17 cellular contexts compared by ENCODE assay signal in genomic region chr6:549901-550300, GRCh38.
A peak's percentile ranks its signal among the peaks of the same experiment; 100 is the strongest.
DNase-seq lines count a peak whose midpoint lies in the region; ATAC-seq and TF ChIP-seq lines count a peak whose summit lies in the region.
"Had no signal": no experiment of that assay in that cellular context is flagged by ENCODE, and none has a peak within 500 bp of the region (broad histone marks: within the 10 kb centered on the region; RNA-seq: fewer than 3 reads in every experiment).

No MANE protein-coding gene starts in this region.

- no peak for ATAC-seq in T-helper 17 cell

- peak overlapping the region; percentile 4 for H3K27ac Mint-ChIP-seq in T-helper 17 cell
- peak overlapping the region; percentile 29 for H3K27ac Mint-ChIP-seq in activated T-helper 1 cell treated with anti-CD3 and anti-CD28 coated beads, Interleukin-12 subunit alpha, Interleukin-12 subunit beta, Interleukin-2, Interleukin-4 antibody, amounts not matched to agents 30 ng/mL and 10 ng/mL and 1 ng/mL, durations not matched to agents 14 hours and 24 hours and 36 hours
- H3K27ac Mint-ChIP-seq: IgD-negative memory B cell had no signal

- peaks cover 5% of the 10 kb centered on the region for H3K36me3 Mint-ChIP-seq in T-helper 17 cell (ENCODE audit: low read depth)
- H3K36me3 Mint-ChIP-seq in activated T-helper 1 cell treated with anti-CD3 and anti-CD28 coated beads, Interleukin-12 subunit alpha, Interleukin-12 subunit beta, Interleukin-2, Interleukin-4 antibody, amounts not matched to agents 30 ng/mL and 10 ng/mL and 1 ng/mL, durations not matched to agents 14 hours and 24 hours and 36 hours (ENCODE audit: low read depth): peaks cover 42% of the 10 kb centered on the region

- H3K9me3 ChIP-seq in T-helper 17 cell (ENCODE audit: control insufficient read depth, low read length, poor library complexity, severe bottlenecking): no peaks in the 10 kb centered on the region
- H3K9me3 ChIP-seq: BE2C, Peyer's patch had no signal

- no peaks in the 10 kb centered on the region for H3K9me3 Mint-ChIP-seq in activated T-helper 1 cell treated with anti-CD3 and anti-CD28 coated beads, Interleukin-12 subunit alpha, Interleukin-12 subunit beta, Interleukin-2, Interleukin-4 antibody, amounts not matched to agents 30 ng/mL and 10 ng/mL and 1 ng/mL, durations not matched to agents 14 hours and 24 hours and 36 hours
- H3K9me3 Mint-ChIP-seq: CD4-positive, alpha-beta memory T cell; IgD-negative memory B cell had no signal

- no peak overlapping the region for H3K4me3 Mint-ChIP-seq in T-helper 17 cell
- no peak overlapping the region for H3K4me3 Mint-ChIP-seq in activated T-helper 1 cell treated with anti-CD3 and anti-CD28 coated beads, Interleukin-12 subunit alpha, Interleukin-12 subunit beta, Interleukin-2, Interleukin-4 antibody, amounts not matched to agents 30 ng/mL and 10 ng/mL and 1 ng/mL, durations not matched to agents 14 hours and 24 hours and 36 hours
- H3K4me3 Mint-ChIP-seq: CD4-positive, alpha-beta memory T cell; IgD-negative memory B cell had no signal

- no peak for TF ChIP-seq CTCF in choroid plexus epithelial cell (conservative IDR thresholded peaks at IDR 0.05; ENCODE audit: low read depth, low read length)

- peak; percentile 59 to 61 for DNase-seq in activated T-cell treated with anti-CD3 and anti-CD28 coated beads, Interleukin-2, amount 50 U/mL, for 48 hours
- no peak for DNase-seq in activated T-cell treated with anti-CD3 and anti-CD28 coated beads, Interleukin-2, amount 50 U/mL, for 1 hour
- no peak for DNase-seq in T-helper 17 cell
- no peak for DNase-seq in activated T-helper 1 cell treated with anti-CD3 and anti-CD28 coated beads, Interleukin-12 subunit alpha, Interleukin-12 subunit beta, Interleukin-2, Interleukin-4 antibody, amounts not matched to agents 30 ng/mL and 10 ng/mL and 1 ng/mL, durations not matched to agents 14 hours and 24 hours and 36 hours (ENCODE audit: low spot score)
- peak; percentile 4 for DNase-seq in choroid plexus epithelial cell (ENCODE audit: low read depth)
- no peak for DNase-seq in NOMO-1 treated with dmso at 0.1 percent for 144 hours (lab: John Stamatoyannopoulos, UW; ENCODE audit: unreplicated experiment)
- no peak for DNase-seq in NOMO-1 (lab: John Stamatoyannopoulos, UW; ENCODE audit: unreplicated experiment in 2 of 2)
- DNase-seq: BE2C; CD4-positive, alpha-beta memory T cell; GF-D8; GM23248; NCI-H187 treated with DMSO at 0.1 percent for 48 hours; NCI-H2171; NCI-H446 treated with DMSO at 0.1 percent for 48 hours; NCI-H774; Peyer's patch had no signal

- no peak overlapping the region for H3K4me3 ChIP-seq in choroid plexus epithelial cell (ENCODE audit: low read depth, low read length)
- H3K4me3 ChIP-seq: GM23248, Peyer's patch had no signal

- intact Hi-C loops in activated T-helper 1 cell treated with anti-CD3 and anti-CD28 coated beads, Interleukin-12 subunit alpha, Interleukin-12 subunit beta, Interleukin-2, Interleukin-4 antibody, amounts not matched to agents 30 ng/mL and 10 ng/mL and 1 ng/mL, durations not matched to agents 14 hours and 24 hours and 36 hours (cut with micrococcal nuclease): loop anchor here (2.0 kb wide), 1 partner anchor 147 kb away; no protein-coding TSS in a partner anchor

- H3K4me1 Mint-ChIP-seq in T-helper 17 cell: peaks cover 9% of the 10 kb centered on the region
- peaks cover 65% of the 10 kb centered on the region for H3K4me1 Mint-ChIP-seq in activated T-helper 1 cell treated with anti-CD3 and anti-CD28 coated beads, Interleukin-12 subunit alpha, Interleukin-12 subunit beta, Interleukin-2, Interleukin-4 antibody, amounts not matched to agents 30 ng/mL and 10 ng/mL and 1 ng/mL, durations not matched to agents 14 hours and 24 hours and 36 hours (ENCODE audit: low read depth)

- H3K27me3 Mint-ChIP-seq in T-helper 17 cell: no peaks in the 10 kb centered on the region
- H3K27me3 Mint-ChIP-seq in activated T-helper 1 cell treated with anti-CD3 and anti-CD28 coated beads, Interleukin-12 subunit alpha, Interleukin-12 subunit beta, Interleukin-2, Interleukin-4 antibody, amounts not matched to agents 30 ng/mL and 10 ng/mL and 1 ng/mL, durations not matched to agents 14 hours and 24 hours and 36 hours (ENCODE audit: insufficient read depth): no peaks in the 10 kb centered on the region
- H3K27me3 Mint-ChIP-seq: CD4-positive, alpha-beta memory T cell; IgD-negative memory B cell had no signal

Comparison
In these comparisons a context has a peak if more than half of its experiments do, and no peak if none do; other contexts are left out.
1. DNase-seq: peak in activated T-cell treated with anti-CD3 and anti-CD28 coated beads, Interleukin-2, amount 50 U/mL, for 48 hours (2 of 2) and choroid plexus epithelial cell (single experiment); none in activated T-cell treated with anti-CD3 and anti-CD28 coated beads, Interleukin-2, amount 50 U/mL, for 1 hour (single experiment), T-helper 17 cell (0 of 3), activated T-helper 1 cell treated with anti-CD3 and anti-CD28 coated beads, Interleukin-12 subunit alpha, Interleukin-12 subunit beta, Interleukin-2, Interleukin-4 antibody, amounts not matched to agents 30 ng/mL and 10 ng/mL and 1 ng/mL, durations not matched to agents 14 hours and 24 hours and 36 hours (single experiment), NOMO-1 treated with dmso at 0.1 percent for 144 hours (single experiment) and NOMO-1 (0 of 2).